38 cellular contexts compared by ENCODE assay signal in genomic region chr18:21336846-21337245, GRCh38.
"Had no signal": no experiment of that assay in that cellular context is flagged by ENCODE, and none has a peak within 500 bp of the region (broad histone marks: within the 10 kb centered on the region; RNA-seq: fewer than 3 reads in every experiment).

No MANE protein-coding gene starts in this region.

- H3K36me3 Mint-ChIP-seq: activated CD4-positive, alpha-beta memory T cell treated with anti-CD3 and anti-CD28 coated beads for 36 hours; activated CD8-positive, alpha-beta memory T cell treated with anti-CD3 and anti-CD28 coated beads, Interleukin-2, amount 10 ng/mL, durations not matched to agents 7 days and 5 days; activated naive CD4-positive, alpha-beta T cell treated with anti-CD3 and anti-CD28 coated beads, Interleukin-2, amount 10 ng/mL, durations not matched to agents 7 days and 5 days; activated naive CD4-positive, alpha-beta T cell treated with anti-CD3 and anti-CD28 coated beads, Interleukin-2, amount 50 U/mL, for 24 hours; activated naive CD8-positive, alpha-beta T cell; activated naive CD8-positive, alpha-beta T cell treated with anti-CD3 and anti-CD28 coated beads, Interleukin-2, amount 10 ng/mL, durations not matched to agents 7 days and 5 days; brain had no signal

- H3K9me3 Mint-ChIP-seq: activated B cell treated with CpG ODN at 0.5 μM for 24 hours; activated CD4-positive, alpha-beta memory T cell treated with anti-CD3 and anti-CD28 coated beads for 36 hours; activated CD4-positive, alpha-beta T cell treated with anti-CD3 and anti-CD28 coated beads, Interleukin-2, amount 10 ng/mL, durations not matched to agents 24 days and 14 days; activated naive CD4-positive, alpha-beta T cell treated with anti-CD3 and anti-CD28 coated beads, Interleukin-2, amount 10 ng/mL, durations not matched to agents 7 days and 5 days; activated naive CD4-positive, alpha-beta T cell treated with anti-CD3 and anti-CD28 coated beads, Interleukin-2, amount 50 U/mL, for 24 hours; activated naive CD8-positive, alpha-beta T cell treated with anti-CD3 and anti-CD28 coated beads, Interleukin-2, amount 10 ng/mL, durations not matched to agents 7 days and 5 days; activated naive CD8-positive, alpha-beta T cell treated with anti-CD3 and anti-CD28 coated beads, Interleukin-2, amount 50 U/mL, for 24 hours; activated T-cell treated with anti-CD3 and anti-CD28 coated beads, Interleukin-2, amount 50 U/mL, for 24 hours; activated T-helper 2 cell treated with anti-CD3 and anti-CD28 coated beads, Interferon-gamma antibody, Interleukin-2, Interleukin-4, amounts not matched to agents 10 μg/mL and 5 μg/mL and 100 μg/mL, durations not matched to agents 14 hours and 24 hours and 36 hours; brain; central memory CD8-positive, alpha-beta T cell; T-helper 1 cell treated with Interleukin-12 subunit alpha and Interleukin-12 subunit beta and Interleukin-4 antibody, amounts not matched to agents 30 μg/mL and 1 μg/mL, for 36 hours; T-helper 2 cell treated with Interferon-gamma antibody and Interleukin-4, amounts not matched to agents 5 μg/mL and 100 μg/mL, for 36 hours had no signal

- DNase-seq: activated B cell treated with CpG ODN at 0.5 μM for 24 hours; activated CD4-positive, alpha-beta memory T cell treated with anti-CD3 and anti-CD28 coated beads for 36 hours; activated CD4-positive, alpha-beta T cell treated with anti-CD3 and anti-CD28 coated beads for 4 hours; activated CD4-positive, alpha-beta T cell treated with anti-CD3 and anti-CD28 coated beads, Interleukin-2, amount 10 ng/mL, durations not matched to agents 24 days and 14 days; activated CD4-positive, alpha-beta T cell treated with anti-CD3 and anti-CD28 coated beads, Interleukin-2, amount 50 U/mL, for 1 hour; activated CD4-positive, alpha-beta T cell treated with anti-CD3 and anti-CD28 coated beads, Interleukin-2, amount 50 U/mL, for 4 hours; activated CD4-positive, CD25-positive, alpha-beta regulatory T cell treated with anti-CD3 and anti-CD28 coated beads, Interleukin-2, amount 50 U/mL, for 72 hours; activated CD8-positive, alpha-beta memory T cell treated with anti-CD3 and anti-CD28 coated beads for 24 hours; activated CD8-positive, alpha-beta memory T cell treated with anti-CD3 and anti-CD28 coated beads, Interleukin-2, amount 10 ng/mL, durations not matched to agents 7 days and 5 days; activated CD8-positive, alpha-beta memory T cell treated with anti-CD3 and anti-CD28 coated beads, Interleukin-2, amount 50 U/mL, for 48 hours; activated CD8-positive, alpha-beta T cell treated with anti-CD3 and anti-CD28 coated beads, Interleukin-2, amount 10 ng/mL, durations not matched to agents 7 days and 5 days; activated effector memory CD4-positive, alpha-beta T cell treated with Interleukin-2 at 50 U/mL for 16 hours; activated gamma-delta T cell; activated naive CD4-positive, alpha-beta T cell treated with anti-CD3 and anti-CD28 coated beads, Interleukin-2, amount 10 ng/mL, durations not matched to agents 7 days and 5 days; activated naive CD4-positive, alpha-beta T cell treated with Interleukin-2 at 50 U/mL for 16 hours; activated naive CD8-positive, alpha-beta T cell treated with anti-CD3 and anti-CD28 coated beads, Interleukin-2, amount 10 ng/mL, durations not matched to agents 7 days and 5 days; activated naive CD8-positive, alpha-beta T cell treated with anti-CD3 and anti-CD28 coated beads, Interleukin-2, amount 50 U/mL, for 24 hours; activated T-cell treated with anti-CD3 and anti-CD28 coated beads, Interleukin-2, amount 50 U/mL, for 24 hours; activated T-cell treated with anti-CD3 and anti-CD28 coated beads, Interleukin-2, amount 50 U/mL, for 48 hours; adrenal gland; amniotic stem cell; aorta; caudate nucleus; SW 1271; T-helper 1 cell; T-helper 2 cell; T-helper 9 cell had no signal

- H3K27ac ChIP-seq: adrenal gland, cardiac muscle cell, VCaP had no signal

- H3K4me1 ChIP-seq: adrenal gland had no signal

- H3K27me3 ChIP-seq: adrenal gland, cardiac muscle cell had no signal

- H3K4me3 ChIP-seq: adrenal gland, cardiac muscle cell had no signal

- H3K4me3 Mint-ChIP-seq: activated B cell treated with CpG ODN at 0.5 μM for 24 hours; activated CD4-positive, alpha-beta memory T cell treated with anti-CD3 and anti-CD28 coated beads for 36 hours; activated CD4-positive, alpha-beta T cell treated with anti-CD3 and anti-CD28 coated beads, Interleukin-2, amount 10 ng/mL, durations not matched to agents 24 days and 14 days; activated CD8-positive, alpha-beta memory T cell treated with anti-CD3 and anti-CD28 coated beads, Interleukin-2, amount 10 ng/mL, durations not matched to agents 7 days and 5 days; activated CD8-positive, alpha-beta T cell treated with anti-CD3 and anti-CD28 coated beads, Interleukin-2, amount 10 ng/mL, durations not matched to agents 7 days and 5 days; activated naive CD4-positive, alpha-beta T cell treated with anti-CD3 and anti-CD28 coated beads, Interleukin-2, amount 10 ng/mL, durations not matched to agents 7 days and 5 days; activated naive CD4-positive, alpha-beta T cell treated with anti-CD3 and anti-CD28 coated beads, Interleukin-2, amount 50 U/mL, for 24 hours; activated naive CD8-positive, alpha-beta T cell; activated naive CD8-positive, alpha-beta T cell treated with anti-CD3 and anti-CD28 coated beads, Interleukin-2, amount 10 ng/mL, durations not matched to agents 7 days and 5 days; activated naive CD8-positive, alpha-beta T cell treated with anti-CD3 and anti-CD28 coated beads, Interleukin-2, amount 50 U/mL, for 24 hours; activated T-cell treated with anti-CD3 and anti-CD28 coated beads, Interleukin-2, amount 50 U/mL, for 24 hours; brain; central memory CD8-positive, alpha-beta T cell; T-helper 1 cell treated with Interleukin-12 subunit alpha and Interleukin-12 subunit beta and Interleukin-4 antibody, amounts not matched to agents 30 μg/mL and 1 μg/mL, for 36 hours; T-helper 2 cell treated with Interferon-gamma antibody and Interleukin-4, amounts not matched to agents 5 μg/mL and 100 μg/mL, for 36 hours had no signal

- H3K27ac Mint-ChIP-seq: activated B cell treated with CpG ODN at 0.5 μM for 24 hours; activated CD4-positive, alpha-beta memory T cell treated with anti-CD3 and anti-CD28 coated beads for 36 hours; activated CD4-positive, alpha-beta T cell treated with anti-CD3 and anti-CD28 coated beads, Interleukin-2, amount 10 ng/mL, durations not matched to agents 24 days and 14 days; activated CD8-positive, alpha-beta memory T cell treated with anti-CD3 and anti-CD28 coated beads, Interleukin-2, amount 10 ng/mL, durations not matched to agents 7 days and 5 days; activated CD8-positive, alpha-beta T cell treated with anti-CD3 and anti-CD28 coated beads, Interleukin-2, amount 10 ng/mL, durations not matched to agents 7 days and 5 days; activated naive CD4-positive, alpha-beta T cell treated with anti-CD3 and anti-CD28 coated beads, Interleukin-2, amount 10 ng/mL, durations not matched to agents 7 days and 5 days; activated naive CD4-positive, alpha-beta T cell treated with anti-CD3 and anti-CD28 coated beads, Interleukin-2, amount 50 U/mL, for 24 hours; activated naive CD8-positive, alpha-beta T cell; activated naive CD8-positive, alpha-beta T cell treated with anti-CD3 and anti-CD28 coated beads, Interleukin-2, amount 10 ng/mL, durations not matched to agents 7 days and 5 days; activated naive CD8-positive, alpha-beta T cell treated with anti-CD3 and anti-CD28 coated beads, Interleukin-2, amount 50 U/mL, for 24 hours; activated T-cell treated with anti-CD3 and anti-CD28 coated beads, Interleukin-2, amount 50 U/mL, for 24 hours; activated T-helper 2 cell treated with anti-CD3 and anti-CD28 coated beads, Interferon-gamma antibody, Interleukin-2, Interleukin-4, amounts not matched to agents 10 μg/mL and 5 μg/mL and 100 μg/mL, durations not matched to agents 14 hours and 24 hours and 36 hours; brain; T-helper 1 cell treated with Interleukin-12 subunit alpha and Interleukin-12 subunit beta and Interleukin-4 antibody, amounts not matched to agents 30 μg/mL and 1 μg/mL, for 36 hours; T-helper 2 cell treated with Interferon-gamma antibody and Interleukin-4, amounts not matched to agents 5 μg/mL and 100 μg/mL, for 36 hours had no signal

- H3K27me3 Mint-ChIP-seq: activated CD4-positive, alpha-beta memory T cell treated with anti-CD3 and anti-CD28 coated beads for 36 hours; activated CD8-positive, alpha-beta memory T cell treated with anti-CD3 and anti-CD28 coated beads, Interleukin-2, amount 10 ng/mL, durations not matched to agents 7 days and 5 days; activated naive CD4-positive, alpha-beta T cell treated with anti-CD3 and anti-CD28 coated beads, Interleukin-2, amount 10 ng/mL, durations not matched to agents 7 days and 5 days; activated naive CD8-positive, alpha-beta T cell; activated naive CD8-positive, alpha-beta T cell treated with anti-CD3 and anti-CD28 coated beads, Interleukin-2, amount 10 ng/mL, durations not matched to agents 7 days and 5 days; activated naive CD8-positive, alpha-beta T cell treated with anti-CD3 and anti-CD28 coated beads, Interleukin-2, amount 50 U/mL, for 24 hours; activated T-cell treated with anti-CD3 and anti-CD28 coated beads, Interleukin-2, amount 50 U/mL, for 24 hours; brain had no signal

- H3K36me3 ChIP-seq: adrenal gland, cardiac muscle cell had no signal

- H3K9me3 ChIP-seq: adrenal gland had no signal

- H3K4me1 Mint-ChIP-seq: activated B cell treated with CpG ODN at 0.5 μM for 24 hours; activated CD4-positive, alpha-beta T cell treated with anti-CD3 and anti-CD28 coated beads, Interleukin-2, amount 10 ng/mL, durations not matched to agents 24 days and 14 days; activated CD8-positive, alpha-beta memory T cell treated with anti-CD3 and anti-CD28 coated beads, Interleukin-2, amount 10 ng/mL, durations not matched to agents 7 days and 5 days; activated naive CD4-positive, alpha-beta T cell treated with anti-CD3 and anti-CD28 coated beads, Interleukin-2, amount 10 ng/mL, durations not matched to agents 7 days and 5 days; activated naive CD4-positive, alpha-beta T cell treated with anti-CD3 and anti-CD28 coated beads, Interleukin-2, amount 50 U/mL, for 24 hours; activated naive CD8-positive, alpha-beta T cell treated with anti-CD3 and anti-CD28 coated beads, Interleukin-2, amount 10 ng/mL, durations not matched to agents 7 days and 5 days; activated naive CD8-positive, alpha-beta T cell treated with anti-CD3 and anti-CD28 coated beads, Interleukin-2, amount 50 U/mL, for 24 hours; brain; central memory CD8-positive, alpha-beta T cell had no signal

- FAIRE-seq: bronchial epithelial cell, TTC549 had no signal
